Comparison of ENCODE assay signal across 11 cellular contexts in genomic region chr1:9198538-9199361, GRCh38. TPM values are rescaled to one million over a fixed set of nuclear protein-coding genes. Genes with fewer than 3 reads are reported as not detected.
DNase-seq lines count a peak whose midpoint lies in the region; ATAC-seq and TF ChIP-seq lines count a peak whose summit lies in the region.
"Had no signal": no experiment of that assay in that cellular context is flagged by ENCODE, and none has a peak within 500 bp of the region (broad histone marks: within the 10 kb centered on the region; RNA-seq: fewer than 3 reads in every experiment).

No MANE protein-coding gene starts in this region.

- H3K27me3 ChIP-seq in iPS-15b (ENCODE audit: control insufficient read depth, insufficient read depth, low read length) = peaks cover 70% of the 10 kb centered on the region
- H3K27me3 ChIP-seq in gastroesophageal sphincter = peaks cover 64% of the 10 kb centered on the region
- H3K27me3 ChIP-seq: uterus had no signal

- peak; percentile 44 for TF ChIP-seq CTCF in VCaP (conservative IDR thresholded peaks at IDR 0.05)
- TF ChIP-seq CTCF in gastroesophageal sphincter (IDR thresholded peaks at IDR 0.05) = peak in 2 of 4 experiments; percentile 25 to 39

- H3K4me1 ChIP-seq in iPS-15b (ENCODE audit: control insufficient read depth, insufficient read depth, low read length) (peaks cover 3% of the 10 kb centered on the region), gastroesophageal sphincter (peaks cover 0 to 57% (median 21%) of the 10 kb centered on the region in 3 donors)
- H3K4me1 ChIP-seq: uterus had no signal

- peak; percentile 85 for ATAC-seq in stimulated activated naive CD8-positive, alpha-beta T cell treated with anti-CD3 and anti-CD28 coated beads, Interleukin-15, Interleukin-2, amounts not matched to agents 100 U/mL and 50 U/mL, for 24 hours
- ATAC-seq in gastroesophageal sphincter = no peak

- TF ChIP-seq POLR2A in gastroesophageal sphincter (IDR thresholded peaks at IDR 0.05) = no peak

- H3K9ac ChIP-seq in iPS-15b (ENCODE audit: low read depth, low read length) = no peak overlapping the region

- H3K27ac ChIP-seq in VCaP (no peak overlapping the region), gastroesophageal sphincter (no peak overlapping the region)
- H3K27ac ChIP-seq: uterus had no signal

- H3K36me3 ChIP-seq in iPS-15b (ENCODE audit: control insufficient read depth, insufficient read depth, low read length) (no peaks in the 10 kb centered on the region), gastroesophageal sphincter (no peaks in the 10 kb centered on the region)
- H3K36me3 ChIP-seq: uterus had no signal

- DNase-seq in NCI-H748 (lab: John Stamatoyannopoulos, UW; ENCODE audit: unreplicated experiment) = peak; percentile 52
- DNase-seq in NCI-H748 treated with DMSO at 0.1 percent for 48 hours (lab: John Stamatoyannopoulos, UW) = no peak
- DNase-seq in stimulated activated naive CD8-positive, alpha-beta T cell treated with anti-CD3 and anti-CD28 coated beads, Interleukin-15, Interleukin-2, amounts not matched to agents 100 U/mL and 50 U/mL, for 24 hours = peak; percentile 69
- no peak for DNase-seq in T-helper 1 cell
- DNase-seq in AG08395 (ENCODE audit: low spot score) = no peak
- DNase-seq: CD4-positive, CD25-positive, alpha-beta regulatory T cell; naive B cell; uterus had no signal

- H3K9me3 ChIP-seq in iPS-15b (ENCODE audit: control insufficient read depth, insufficient read depth, low read length) = no peaks in the 10 kb centered on the region
- H3K9me3 ChIP-seq in gastroesophageal sphincter = no peaks in the 10 kb centered on the region
- H3K9me3 ChIP-seq: uterus had no signal

- 19 to 55% methylated on average over 5 to 6 of the region's 54 CpGs for WGBS in gastroesophageal sphincter (ENCODE audit: low coverage in 1 of 2), 2 donors

- no peak for TF ChIP-seq EP300 in gastroesophageal sphincter (IDR thresholded peaks at IDR 0.05)

- H3K4me3 ChIP-seq in iPS-15b (ENCODE audit: low read depth, low read length) (peak overlapping the region; percentile 57), gastroesophageal sphincter (peak overlapping the region in 1 of 2 donors; percentile 30)
- H3K4me3 ChIP-seq: uterus had no signal

RNA-seq across cellular contexts. Expression of gene H6PD, which starts 35.8 kb away (rescaled TPM):
- total RNA-seq in gastroesophageal sphincter = 10 to 100 TPM; 27.0 to 62.2 (median 44.0) TPM

Comparison
In these comparisons a context has a peak if more than half of its experiments do, and no peak if none do; other contexts are left out.
1. DNase-seq: peak in NCI-H748 (single experiment) and stimulated activated naive CD8-positive, alpha-beta T cell treated with anti-CD3 and anti-CD28 coated beads, Interleukin-15, Interleukin-2, amounts not matched to agents 100 U/mL and 50 U/mL, for 24 hours (single experiment); none in NCI-H748 treated with DMSO at 0.1 percent for 48 hours (single experiment), T-helper 1 cell (0 of 5) and AG08395 (single experiment).